Comparison of ENCODE assay signal across 8 cellular contexts in genomic region chr15:75625542-75626347, GRCh38. TPM values are rescaled to one million over a fixed set of nuclear protein-coding genes. Genes with fewer than 3 reads are reported as not detected.
DNase-seq lines count a peak whose midpoint lies in the region; ATAC-seq and TF ChIP-seq lines count a peak whose summit lies in the region.

Gene SNUPN, minus strand, starts transcription at chr15:75625725. Its CDS starts 4,674 bp downstream, at chr15:75621051.

- H3K27ac ChIP-seq in DND-41 (ENCODE audit: low read length) (peak within 1 kb of the TSS; percentile 88), GM23338 (ENCODE audit: low read depth) (peak within 1 kb of the TSS; percentile 100)

- peak within 1 kb of the TSS; percentile 98 for H3K27ac Mint-ChIP-seq in GM23338
- H3K27ac Mint-ChIP-seq in natural killer cell treated with Interleukin-12 subunit alpha and Interleukin-12 subunit beta and Interleukin-15 and Interleukin-18, amount 100 ng/mL, for 72 hours: peak within 1 kb of the TSS; percentile 97 to 99

- TF ChIP-seq CTCF in DND-41 (IDR thresholded peaks at IDR 0.05; ENCODE audit: borderline replicate concordance, extremely low read depth, low read length, poor library complexity, severe bottlenecking): no peak
- TF ChIP-seq CTCF in GM23338 (conservative IDR thresholded peaks at IDR 0.05; ENCODE audit: low read depth in 2 of 2): no peak
- no peak for TF ChIP-seq CTCF in fibroblast of pulmonary artery (IDR thresholded peaks at IDR 0.05; ENCODE audit: low read length, missing control alignments)

- H3K36me3 ChIP-seq in DND-41 (ENCODE audit: insufficient read depth, low read length): peaks cover 6% of the 10 kb centered on the region
- H3K36me3 ChIP-seq in GM23338 (ENCODE audit: insufficient read depth): no peaks in the 10 kb centered on the region

- peaks cover 10% of the 10 kb centered on the region for H3K27me3 Mint-ChIP-seq in GM23338 (ENCODE audit: insufficient read depth, low read depth, poor library complexity)
- no peaks in the 10 kb centered on the region for H3K27me3 Mint-ChIP-seq in natural killer cell treated with Interleukin-12 subunit alpha and Interleukin-12 subunit beta and Interleukin-15 and Interleukin-18, amount 100 ng/mL, for 72 hours

- H2AFZ ChIP-seq in DND-41 (ENCODE audit: low read depth, low read length): peak within 1 kb of the TSS; percentile 94
- peak within 1 kb of the TSS; percentile 95 for H2AFZ ChIP-seq in GM23338

- H3K4me1 ChIP-seq in DND-41 (ENCODE audit: insufficient read depth, low read length): peaks cover 20% of the 10 kb centered on the region
- peaks cover 3% of the 10 kb centered on the region; the same call in 1 of the 2 replicates for H3K4me1 ChIP-seq in GM23338 (ENCODE audit: insufficient read depth)

- no peaks in the 10 kb centered on the region for H3K9me3 ChIP-seq in DND-41 (ENCODE audit: insufficient read depth, low read length, severe bottlenecking)

- H3K4me3 ChIP-seq in DND-41 (ENCODE audit: low read depth in 1 of 2, low read length in 2 of 2): peak within 1 kb of the TSS; percentile 90 to 94; a peak in 3 of 4 replicates
- peak within 1 kb of the TSS; percentile 100 for H3K4me3 ChIP-seq in GM23338
- peak within 1 kb of the TSS; percentile 90 for H3K4me3 ChIP-seq in fibroblast of pulmonary artery (replicated peaks; ENCODE audit: low read depth, low read length)

- peak within 1 kb of the TSS; percentile 100 for H3K9ac ChIP-seq in DND-41 (ENCODE audit: low read depth, low read length)

- ATAC-seq in DND-41 (ENCODE audit: insufficient read depth, low read depth) (peak; percentile 91), GM23338 (peak; percentile 88)
- ATAC-seq in natural killer cell treated with Interleukin-12 subunit alpha and Interleukin-12 subunit beta and Interleukin-15 and Interleukin-18, amount 100 ng/mL, for 72 hours: peak; percentile 96 to 97
- ATAC-seq in stimulated activated naive CD8-positive, alpha-beta T cell treated with anti-CD3 and anti-CD28 coated beads, Interleukin-15, Interleukin-2, amounts not matched to agents 100 U/mL and 50 U/mL, for 24 hours: peak; percentile 87

- H3K27me3 ChIP-seq in DND-41 (ENCODE audit: insufficient read depth, low read length, poor library complexity) (no peaks in the 10 kb centered on the region), GM23338 (ENCODE audit: insufficient read depth) (no peaks in the 10 kb centered on the region)

- H3F3A ChIP-seq in GM23338 (replicated peaks; ENCODE audit: low read depth): peaks cover 8% of the 10 kb centered on the region; the same call in 1 of the 2 replicates

- H4K20me1 ChIP-seq in DND-41 (ENCODE audit: insufficient read depth, low read length): no peaks in the 10 kb centered on the region
- H4K20me1 ChIP-seq in GM23338 (replicated peaks; ENCODE audit: insufficient read depth): no peaks in the 10 kb centered on the region

- no peaks in the 10 kb centered on the region for H3K9me2 ChIP-seq in GM23338 (ENCODE audit: insufficient read depth)

- peaks cover 8% of the 10 kb centered on the region for H3K79me2 ChIP-seq in DND-41 (ENCODE audit: insufficient read depth, low read length)
- H3K79me2 ChIP-seq in GM23338 (replicated peaks; ENCODE audit: insufficient read depth): peaks cover 3% of the 10 kb centered on the region; the same call in 1 of the 2 replicates

- peak; percentile 95 for DNase-seq in DND-41
- peak; percentile 98 for DNase-seq in GM23338 (ENCODE audit: low spot score)
- peak; percentile 94 for DNase-seq in LoVo (ENCODE audit: low spot score)
- peak; percentile 93 for DNase-seq in SHP77 treated with DMSO at 0.1 percent for 48 hours (lab: John Stamatoyannopoulos, UW)
- peak; percentile 91 for DNase-seq in activated effector memory CD4-positive, alpha-beta T cell treated with Interleukin-2 at 50 U/mL for 16 hours
- peak; percentile 92 for DNase-seq in fibroblast of pulmonary artery (ENCODE audit: low read depth)
- peak; percentile 95 for DNase-seq in natural killer cell treated with Interleukin-12 subunit alpha and Interleukin-12 subunit beta and Interleukin-15 and Interleukin-18, amount 100 ng/mL, for 72 hours (ENCODE audit: low spot score)
- DNase-seq in stimulated activated naive CD8-positive, alpha-beta T cell treated with anti-CD3 and anti-CD28 coated beads, Interleukin-15, Interleukin-2, amounts not matched to agents 100 U/mL and 50 U/mL, for 24 hours: peak; percentile 94

- no peaks in the 10 kb centered on the region for H3K9me3 Mint-ChIP-seq in GM23338
- no peaks in the 10 kb centered on the region for H3K9me3 Mint-ChIP-seq in natural killer cell treated with Interleukin-12 subunit alpha and Interleukin-12 subunit beta and Interleukin-15 and Interleukin-18, amount 100 ng/mL, for 72 hours

- H3K36me3 Mint-ChIP-seq in GM23338 (ENCODE audit: low read depth): no peaks in the 10 kb centered on the region
- no peaks in the 10 kb centered on the region for H3K36me3 Mint-ChIP-seq in natural killer cell treated with Interleukin-12 subunit alpha and Interleukin-12 subunit beta and Interleukin-15 and Interleukin-18, amount 100 ng/mL, for 72 hours

- H3K4me3 Mint-ChIP-seq in GM23338: peak within 1 kb of the TSS; percentile 94
- H3K4me3 Mint-ChIP-seq in natural killer cell treated with Interleukin-12 subunit alpha and Interleukin-12 subunit beta and Interleukin-15 and Interleukin-18, amount 100 ng/mL, for 72 hours: peak within 1 kb of the TSS; percentile 95

- peak within 1 kb of the TSS; percentile 61 for H3K4me2 ChIP-seq in DND-41 (ENCODE audit: insufficient read depth, low read length)
- H3K4me2 ChIP-seq in GM23338: peak within 1 kb of the TSS; percentile 82

- H3K4me1 Mint-ChIP-seq in GM23338: peaks cover 13% of the 10 kb centered on the region
- peaks cover 19 to 20% of the 10 kb centered on the region in 2 donors for H3K4me1 Mint-ChIP-seq in natural killer cell treated with Interleukin-12 subunit alpha and Interleukin-12 subunit beta and Interleukin-15 and Interleukin-18, amount 100 ng/mL, for 72 hours (ENCODE audit: low read depth in 2 of 2)

TF ChIP-seq in GM23338, 12 proteins besides CTCF, POLR2A, EP300 and RAD21:
- TF ChIP-seq JUNB (IDR thresholded peaks at IDR 0.05; ENCODE audit: unreplicated experiment): no peak
- peak; percentile 80 for TF ChIP-seq POLR2AphosphoS5 (IDR thresholded peaks at IDR 0.05; ENCODE audit: low read depth)
- TF ChIP-seq STAT1 (IDR thresholded peaks at IDR 0.05; ENCODE audit: unreplicated experiment): no peak
- no peak for TF ChIP-seq ZNF331 (CRISPR knock-in tag; IDR thresholded peaks at IDR 0.05; ENCODE audit: low read depth)
- no peak for TF ChIP-seq REST (IDR thresholded peaks at IDR 0.05; ENCODE audit: unreplicated experiment)
- no peak for TF ChIP-seq CREB1 (CRISPR knock-in tag; IDR thresholded peaks at IDR 0.05; ENCODE audit: low read depth)
- no peak for TF ChIP-seq EZH2 (IDR thresholded peaks at IDR 0.05; ENCODE audit: low read depth, unreplicated experiment)
- no peak for TF ChIP-seq ZNF114 (CRISPR knock-in tag; IDR thresholded peaks at IDR 0.05)
- TF ChIP-seq NANOG (IDR thresholded peaks at IDR 0.05; ENCODE audit: borderline replicate concordance): no peak
- TF ChIP-seq ETS1 (IDR thresholded peaks at IDR 0.05): peak; percentile 68

RNA-seq across cellular contexts. Expression of gene SNUPN, which starts in this region (rescaled TPM):
- 27.7 and 31.5 TPM in 2 replicates for total RNA-seq in GM23338 (2014; rRNA removed; shearing (Covaris generic))
- polyA plus RNA-seq in GM23338 (2016; fragmentation: Nextera tagmentation; extraction: Ambion mirVana): 20.5 and 22.4 TPM in 2 replicates
- total RNA-seq in natural killer cell treated with Interleukin-12 subunit alpha and Interleukin-12 subunit beta and Interleukin-15 and Interleukin-18, amount 100 ng/mL, for 72 hours: 10 to 100 TPM; 15.5 to 26.7 TPM

Comparison
In these comparisons a context has a peak if more than half of its experiments do, and no peak if none do; other contexts are left out.
1. Peak in every context shown above with its lines: DNase-seq, ATAC-seq, H3K4me3 ChIP-seq and H3K27ac ChIP-seq.